ENCODE assay signal across 22 cellular contexts in the genomic region with DNA sequence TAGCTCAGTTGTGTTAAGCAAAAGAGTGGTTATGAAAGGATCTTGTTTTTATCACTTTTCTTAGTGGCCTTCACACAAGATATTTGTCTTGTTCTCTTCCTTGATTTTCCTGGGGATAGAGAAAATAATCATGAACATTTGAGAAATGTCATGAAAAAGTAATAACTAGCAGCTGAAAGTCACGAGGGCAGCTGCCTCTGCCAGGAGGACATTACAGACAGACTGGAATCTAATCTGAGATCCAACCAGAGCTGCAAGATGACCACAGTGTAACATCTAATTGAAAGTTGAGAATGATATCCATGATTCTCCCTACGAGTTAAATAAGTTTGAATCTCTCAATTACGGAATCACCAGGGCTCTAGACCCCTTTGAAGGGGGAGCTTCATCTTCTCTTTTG.
DNase-seq lines count a peak whose midpoint lies in the region; ATAC-seq and TF ChIP-seq lines count a peak whose summit lies in the region.
"Had no signal": no experiment of that assay in that cellular context is flagged by ENCODE, and none has a peak within 500 bp of the region (broad histone marks: within the 10 kb centered on the region; RNA-seq: fewer than 3 reads in every experiment).

No MANE protein-coding gene starts in this region.

- no peak overlapping the region for H3K27ac Mint-ChIP-seq in chondrocyte (ENCODE audit: unreplicated experiment)
- H3K27ac Mint-ChIP-seq: CD4-positive, alpha-beta memory T cell had no signal

- H3K4me2 ChIP-seq in Karpas-422 (ENCODE audit: low read depth, low read length, poor library complexity, severe bottlenecking): peak overlapping the region; percentile 10

- TF ChIP-seq CTCF in astrocyte of the spinal cord (IDR thresholded peaks at IDR 0.05; ENCODE audit: low read depth, low read length) (peak; percentile 14), fibroblast of the aortic adventitia (IDR thresholded peaks at IDR 0.05; ENCODE audit: insufficient read depth, low read length) (peak; percentile 3), gastrocnemius medialis (IDR thresholded peaks at IDR 0.05 in 4 of 5, conservative IDR thresholded peaks at IDR 0.05 in 1 of 5) (no peak), dorsolateral prefrontal cortex (IDR thresholded peaks at IDR 0.05 in 54 of 56, conservative IDR thresholded peaks at IDR 0.05 in 2 of 56; ENCODE audit: low read depth in 1 of 56, partially characterized antibody in 56 of 56) (no peak), chondrocyte (IDR thresholded peaks at IDR 0.05) (no peak)

- H3K4me1 ChIP-seq in Karpas-422 (ENCODE audit: low read length) (peaks cover 83% of the 10 kb centered on the region), gastrocnemius medialis (peaks cover 15 to 24% of the 10 kb centered on the region in 2 donors)

- no peaks in the 10 kb centered on the region for H3K79me2 ChIP-seq in Karpas-422 (ENCODE audit: low read length)

- H3K9me2 ChIP-seq in Karpas-422 (replicated peaks; ENCODE audit: insufficient read depth, low read length): no peaks in the 10 kb centered on the region

- DNase-seq in Karpas-422 (no peak), astrocyte of the spinal cord (ENCODE audit: low read depth, low spot score) (no peak), fibroblast of the aortic adventitia (ENCODE audit: low read depth) (no peak), gastrocnemius medialis (no peak), NCI-H146 treated with DMSO at 0.1 percent for 48 hours (lab: John Stamatoyannopoulos, UW; ENCODE audit: unreplicated experiment) (no peak), dorsolateral prefrontal cortex (no peak), chondrocyte (ENCODE audit: low spot score) (no peak), H7 (no peak)
- DNase-seq: C1 segment of cervical spinal cord; CD4-positive, alpha-beta memory T cell; COR-L47; DMS53; Kasumi-1; MV-4-11; NCI-H1105 treated with DMSO at 0.1 percent for 48 hours; NCI-H146; NCI-H2029; NCI-H446 treated with DMSO at 0.1 percent for 48 hours; NCI-H526; NK-92 treated with Interleukin-12 subunit alpha and Interleukin-12 subunit beta, amount 100 ng/mL, for 24 hours; RPMI8226; SHP77 had no signal

- ATAC-seq in gastrocnemius medialis: no peak

- peaks cover 17% of the 10 kb centered on the region for H3K4me1 Mint-ChIP-seq in chondrocyte (ENCODE audit: low read depth)

- TF ChIP-seq POLR2A in gastrocnemius medialis (IDR thresholded peaks at IDR 0.05): no peak

- no peaks in the 10 kb centered on the region for H3K36me3 ChIP-seq in Karpas-422 (ENCODE audit: insufficient read depth, low read length)
- H3K36me3 ChIP-seq in gastrocnemius medialis: no peaks in the 10 kb centered on the region
- H3K36me3 ChIP-seq in H7 (replicated peaks; ENCODE audit: control insufficient read depth, insufficient read depth, low read length): no peaks in the 10 kb centered on the region

- H3K27me3 Mint-ChIP-seq in chondrocyte (ENCODE audit: low read depth): no peaks in the 10 kb centered on the region
- H3K27me3 Mint-ChIP-seq: CD4-positive, alpha-beta memory T cell had no signal

- no peak overlapping the region for H3K4me3 Mint-ChIP-seq in chondrocyte (ENCODE audit: unreplicated experiment)
- H3K4me3 Mint-ChIP-seq: CD4-positive, alpha-beta memory T cell had no signal

- no peaks in the 10 kb centered on the region for H3K27me3 ChIP-seq in Karpas-422 (ENCODE audit: low read length)
- no peaks in the 10 kb centered on the region for H3K27me3 ChIP-seq in gastrocnemius medialis
- no peaks in the 10 kb centered on the region for H3K27me3 ChIP-seq in dorsolateral prefrontal cortex
- no peaks in the 10 kb centered on the region for H3K27me3 ChIP-seq in H7 (ENCODE audit: control insufficient read depth, insufficient read depth, low read length)

- H2AFZ ChIP-seq in Karpas-422 (ENCODE audit: low read length): peak overlapping the region; percentile 60; the same call in 1 of the 2 replicates

- no peaks in the 10 kb centered on the region for H3K9me3 ChIP-seq in Karpas-422 (ENCODE audit: low read length)
- no peaks in the 10 kb centered on the region for H3K9me3 ChIP-seq in gastrocnemius medialis

- no peaks in the 10 kb centered on the region for H4K20me1 ChIP-seq in Karpas-422 (ENCODE audit: insufficient read depth, low read depth, low read length)

- in situ Hi-C loops in astrocyte of the spinal cord (cut with HindIII; ENCODE audit: low sequenced_read_pairs) (no loop called here), gastrocnemius medialis (cut with MboI; ENCODE audit: low sequenced_read_pairs in 4 of 4) (loop anchor here in 2 of 4 donors (25.0 kb wide), 1 partner anchor 92 kb away; no protein-coding TSS in a partner anchor)

- peak overlapping the region; percentile 95 for H3K27ac ChIP-seq in Karpas-422 (ENCODE audit: low read length)
- H3K27ac ChIP-seq in gastrocnemius medialis: peak overlapping the region; percentile 68 to 91 (median 88)
- peak overlapping the region in 3 of 59 donors; percentile 28 to 37 (median 31) for H3K27ac ChIP-seq in dorsolateral prefrontal cortex

- no peaks in the 10 kb centered on the region for H3K9me3 Mint-ChIP-seq in chondrocyte (ENCODE audit: low read depth)
- H3K9me3 Mint-ChIP-seq: CD4-positive, alpha-beta memory T cell had no signal

- peak overlapping the region; percentile 33 for H3K9ac ChIP-seq in Karpas-422 (ENCODE audit: low read length)

- no peak overlapping the region for H3K4me3 ChIP-seq in Karpas-422 (ENCODE audit: low read length)
- H3K4me3 ChIP-seq in astrocyte of the spinal cord (ENCODE audit: low read depth, low read length): no peak overlapping the region
- H3K4me3 ChIP-seq in fibroblast of the aortic adventitia (ENCODE audit: low read depth, low read length): no peak overlapping the region
- H3K4me3 ChIP-seq in gastrocnemius medialis: no peak overlapping the region
- no peak overlapping the region for H3K4me3 ChIP-seq in dorsolateral prefrontal cortex
- no peak overlapping the region for H3K4me3 ChIP-seq in H7 (ENCODE audit: insufficient read depth, low read depth, low read length)

- H3K36me3 Mint-ChIP-seq in chondrocyte (ENCODE audit: low read depth): no peaks in the 10 kb centered on the region

- intact Hi-C loops in gastrocnemius medialis (cut with DNase I; ENCODE audit: low total_unique reads): no loop called here
- intact Hi-C loops in dorsolateral prefrontal cortex (cut with DNase I): no loop called here

Comparison
In these comparisons a context has a peak if more than half of its experiments do, and no peak if none do; other contexts are left out.
1. CTCF ChIP-seq: peak in astrocyte of the spinal cord (single experiment) and fibroblast of the aortic adventitia (single experiment); none in gastrocnemius medialis (0 of 5), dorsolateral prefrontal cortex (0 of 56) and chondrocyte (single experiment).